14 cellular contexts compared by ENCODE assay signal in genomic region chr6:166772518-166772917, GRCh38.
DNase-seq lines count a peak whose midpoint lies in the region; ATAC-seq, FAIRE-seq and TF ChIP-seq lines count a peak whose summit lies in the region.
"Had no signal": no experiment of that assay in that cellular context is flagged by ENCODE, and none has a peak within 500 bp of the region (broad histone marks: within the 10 kb centered on the region; RNA-seq: fewer than 3 reads in every experiment).

No MANE protein-coding gene starts in this region.

- POLR2A ChIA-PET in A549 (lab: Yijun Ruan, JAX) = no interaction called here
- POLR2A ChIA-PET in GM10248 (lab: Yijun Ruan, JAX) = no interaction called here

- H3K36me3 ChIP-seq in OCI-LY3 (replicated peaks; ENCODE audit: low read depth, low read length) = no peaks in the 10 kb centered on the region
- H3K36me3 ChIP-seq: SJCRH30 had no signal

- TF ChIP-seq EP300 in A549 (IDR thresholded peaks at IDR 0.05) = no peak

- peak; percentile 15; the same call in 1 of the 3 replicates for TF ChIP-seq CTCF in A549 (IDR thresholded peaks at IDR 0.05)
- TF ChIP-seq CTCF in GM10248 (IDR thresholded peaks at IDR 0.05; ENCODE audit: control extremely low read depth, extremely low read depth, low read depth, missing control alignments) = peak; percentile 19
- peak; percentile 46 for TF ChIP-seq CTCF in OCI-LY3 (IDR thresholded peaks at IDR 0.05; ENCODE audit: low read depth, low read length)
- TF ChIP-seq CTCF in epithelial cell of proximal tubule (conservative IDR thresholded peaks at IDR 0.05; ENCODE audit: low read depth, low read length) = peak; percentile 51

- H3K27me3 ChIP-seq in OCI-LY3 (ENCODE audit: low read depth, low read length) = peaks cover 45% of the 10 kb centered on the region

- H3K9me3 ChIP-seq in A549 (no peaks in the 10 kb centered on the region), OCI-LY3 (ENCODE audit: insufficient read depth, low read length) (no peaks in the 10 kb centered on the region)
- H3K9me3 ChIP-seq: SJCRH30 had no signal

- H4K20me1 ChIP-seq in OCI-LY3 (ENCODE audit: insufficient read depth, low read length) = 0 out of 2 replicates have a peak, but pooled peaks cover 4% of the 10 kb centered on the region

- no peak overlapping the region for H2AFZ ChIP-seq in OCI-LY3 (ENCODE audit: low read depth, low read length)

- no peaks in the 10 kb centered on the region for H3K79me2 ChIP-seq in OCI-LY3 (ENCODE audit: low read length)

- TF ChIP-seq POLR2A in A549 (IDR thresholded peaks at IDR 0.05; ENCODE audit: low read length) = no peak

- no peak for DNase-seq in A549 (ENCODE audit: low read depth in 1 of 2, low spot score in 1 of 2)
- DNase-seq in GM10248 (ENCODE audit: extremely low spot score) = no peak
- DNase-seq in epithelial cell of proximal tubule (ENCODE audit: low read depth) = no peak
- DNase-seq in NOMO-1 treated with DMSO at 0.1 percent for 48 hours (lab: John Stamatoyannopoulos, UW; ENCODE audit: unreplicated experiment) = no peak
- DNase-seq in NCI-H2107 treated with DMSO at 0.1 percent for 48 hours (lab: John Stamatoyannopoulos, UW; ENCODE audit: unreplicated experiment) = no peak
- DNase-seq in stimulated activated CD4-positive, alpha-beta T cell treated with anti-CD3 and anti-CD28 coated beads, Interleukin-15, amount 100 ng/mL, for 24 hours = no peak
- no peak for DNase-seq in SIG-M5 (lab: John Stamatoyannopoulos, UW)
- DNase-seq: activated T-cell treated with anti-CD3 and anti-CD28 coated beads for 4 hours, cortex of kidney, MV-4-11, NCI-H446, SJCRH30 had no signal

- ATAC-seq in A549 = peak in 1 of 2 experiments; percentile 76; a peak in 3 of 6 replicates
- ATAC-seq: right cardiac atrium had no signal

- H3K4me3 ChIP-seq in A549 (no peak overlapping the region), OCI-LY3 (ENCODE audit: low read length) (no peak overlapping the region), epithelial cell of proximal tubule (ENCODE audit: low read depth, low read length) (no peak overlapping the region)
- H3K4me3 ChIP-seq: SJCRH30 had no signal

- TF ChIP-seq RAD21 in A549 (conservative IDR thresholded peaks at IDR 0.05 in 1 of 2, IDR thresholded peaks at IDR 0.05 in 1 of 2) = no peak

- H3K9ac ChIP-seq in OCI-LY3 (ENCODE audit: low read length) = no peak overlapping the region

- H3K4me1 ChIP-seq in A549 = no peaks in the 10 kb centered on the region
- H3K4me1 ChIP-seq in OCI-LY3 (ENCODE audit: low read length) = peaks cover 21% of the 10 kb centered on the region

- FAIRE-seq in A549 (lab: Jason Lieb, UNC) = no peak

- H3K27ac ChIP-seq in A549 = no peak overlapping the region
- H3K27ac ChIP-seq in OCI-LY3 (ENCODE audit: low read length) = no peak overlapping the region
- H3K27ac ChIP-seq: SJCRH30 had no signal

- 12% methylated on average over 8 of the region's 8 CpGs for WGBS in A549 (ENCODE audit: missing lambda C conversion rate)

- H3K4me2 ChIP-seq in A549 (no peak overlapping the region), OCI-LY3 (ENCODE audit: low read length) (no peak overlapping the region)

- CTCF ChIA-PET in A549 (lab: Yijun Ruan, JAX) = interaction anchor here (0.7 to 1.4 kb wide), 5 partner anchors 10 to 217 kb away, joined by 3 to 5 read pairs (median 3); no protein-coding TSS in a partner anchor
- CTCF ChIA-PET in GM10248 (lab: Yijun Ruan, JAX) = interaction anchor here (0.8 to 1.0 kb wide), 2 partner anchors 9 to 214 kb away, joined by 3 to 4 read pairs; no protein-coding TSS in a partner anchor

TF ChIP-seq in A549, 52 proteins besides CTCF, POLR2A, EP300 and RAD21:
- TF ChIP-seq SMC3 (IDR thresholded peaks at IDR 0.05) (no peak), GATA3 (IDR thresholded peaks at IDR 0.05; ENCODE audit: borderline replicate concordance) (no peak), RCOR1 (IDR thresholded peaks at IDR 0.05; ENCODE audit: low read depth, low read length) (no peak)
